1 cellular context compared by ENCODE assay signal in genomic region chr18:48949606-48950535, GRCh38.
TF ChIP-seq lines count a peak whose summit lies in the region.

No MANE protein-coding gene starts in this region.

TF ChIP-seq in HEK293, 187 proteins besides CTCF, POLR2A, EP300 and RAD21 (continued from another document and continues in another):
- TF ChIP-seq REST (tag by site-specific recombination; IDR thresholded peaks at IDR 0.05) (0 out of 2 replicates have a peak, but pooled peaks have one; percentile 12), ZNF645 (tag by site-specific recombination; IDR thresholded peaks at IDR 0.05) (no peak), GLIS1 (tag by site-specific recombination; IDR thresholded peaks at IDR 0.05) (peak; percentile 100), ZNF704 (tag by site-specific recombination; IDR thresholded peaks at IDR 0.05) (no peak), ZNF324 (tag by site-specific recombination; IDR thresholded peaks at IDR 0.05) (no peak), PRDM2 (tag by site-specific recombination; IDR thresholded peaks at IDR 0.05; ENCODE audit: borderline replicate concordance) (no peak), ZNF341 (tag by site-specific recombination; IDR thresholded peaks at IDR 0.05; ENCODE audit: low read depth) (peak; percentile 84), WT1 (tag by site-specific recombination; IDR thresholded peaks at IDR 0.05) (no peak), ZNF148 (tag by site-specific recombination; IDR thresholded peaks at IDR 0.05; ENCODE audit: borderline replicate concordance) (no peak), ZNF121 (tag by site-specific recombination; IDR thresholded peaks at IDR 0.05) (no peak), KLF8 (tag by site-specific recombination; IDR thresholded peaks at IDR 0.05) (peak; percentile 40; the same call in 1 of the 2 replicates), ZNF175 (tag by site-specific recombination; IDR thresholded peaks at IDR 0.05) (no peak), KLF17 (tag by site-specific recombination; IDR thresholded peaks at IDR 0.05) (no peak; the same call in 1 of the 2 replicates), ZBTB1 (tag by site-specific recombination; IDR thresholded peaks at IDR 0.05) (no peak), ZBTB26 (tag by site-specific recombination; optimal IDR thresholded peaks at IDR 0.05) (peak; percentile 90), KLF9 (tag by site-specific recombination; IDR thresholded peaks at IDR 0.05; ENCODE audit: low read depth) (peak; percentile 10; the same call in 1 of the 2 replicates), TRIM28 (IDR thresholded peaks at IDR 0.05; ENCODE audit: borderline replicate concordance, low read length) (no peak), ZBTB8A (tag by site-specific recombination; IDR thresholded peaks at IDR 0.05) (peak; percentile 90), ZBTB44 (tag by site-specific recombination; IDR thresholded peaks at IDR 0.05) (peak; percentile 67), ZNF529 (tag by site-specific recombination; IDR thresholded peaks at IDR 0.05; ENCODE audit: insufficient replicate concordance) (no peak), ZNF624 (tag by site-specific recombination; IDR thresholded peaks at IDR 0.05) (no peak), ZBTB21 (tag by site-specific recombination; IDR thresholded peaks at IDR 0.05) (no peak), ZNF530 (tag by site-specific recombination; IDR thresholded peaks at IDR 0.05; ENCODE audit: low read depth) (no peak), ZNF239 (tag by site-specific recombination; IDR thresholded peaks at IDR 0.05) (no peak), ZNF48 (tag by site-specific recombination; IDR thresholded peaks at IDR 0.05) (no peak), ZBTB48 (tag by site-specific recombination; IDR thresholded peaks at IDR 0.05) (peak; percentile 42; the same call in 1 of the 2 replicates), ZNF433 (tag by site-specific recombination; IDR thresholded peaks at IDR 0.05; ENCODE audit: low read depth) (no peak), ZFP69B (tag by site-specific recombination; IDR thresholded peaks at IDR 0.05) (no peak), ZNF394 (tag by site-specific recombination; IDR thresholded peaks at IDR 0.05; ENCODE audit: borderline replicate concordance) (no peak), BCL11B (tag by site-specific recombination; IDR thresholded peaks at IDR 0.05; ENCODE audit: low read depth) (no peak), ZNF169 (tag by site-specific recombination; IDR thresholded peaks at IDR 0.05) (no peak), ZNF677 (tag by site-specific recombination; IDR thresholded peaks at IDR 0.05) (no peak), ZNF837 (tag by site-specific recombination; IDR thresholded peaks at IDR 0.05) (0 out of 2 replicates have a peak, but pooled peaks have one; percentile 35), ZNF112 (tag by site-specific recombination; IDR thresholded peaks at IDR 0.05) (no peak), PRDM1 (tag by site-specific recombination; IDR thresholded peaks at IDR 0.05) (peak; percentile 91), HOXD13 (CRISPR knock-in tag; IDR thresholded peaks at IDR 0.05; ENCODE audit: borderline replicate concordance) (no peak), MYNN (tag by site-specific recombination; IDR thresholded peaks at IDR 0.05; ENCODE audit: borderline replicate concordance) (no peak), ZSCAN4 (tag by site-specific recombination; IDR thresholded peaks at IDR 0.05) (peak; percentile 92), MEIS1 (CRISPR knock-in tag; IDR thresholded peaks at IDR 0.05; ENCODE audit: borderline replicate concordance) (no peak), ELK4 (IDR thresholded peaks at IDR 0.05; ENCODE audit: borderline replicate concordance, low read depth, low read length) (no peak)
